1 cellular context compared by ENCODE assay signal in genomic region chr2:60512063-60512622, GRCh38.
TF ChIP-seq lines count a peak whose summit lies in the region.

No MANE protein-coding gene starts in this region.

TF ChIP-seq in H1, 55 proteins besides CTCF, POLR2A, EP300 and RAD21:
- TF ChIP-seq NANOG (IDR thresholded peaks at IDR 0.05; ENCODE audit: insufficient read depth, low read depth, low read length, poor library complexity, severe bottlenecking) (no peak), USF2 (IDR thresholded peaks at IDR 0.05; ENCODE audit: low read length) (no peak), PHF8 (conservative IDR thresholded peaks at IDR 0.05; ENCODE audit: low read depth, low read length) (no peak), RXRA (IDR thresholded peaks at IDR 0.05; ENCODE audit: insufficient read depth, low read depth, low read length) (no peak), TAF7 (optimal IDR thresholded peaks at IDR 0.05; ENCODE audit: borderline replicate concordance, low read depth, low read length) (no peak), RNF2 (IDR thresholded peaks at IDR 0.05; ENCODE audit: borderline replicate concordance, low read depth, low read length, missing control alignments, poor library complexity, severe bottlenecking) (no peak), GTF2F1 (IDR thresholded peaks at IDR 0.05; ENCODE audit: borderline replicate concordance, low read depth, low read length) (no peak), BRCA1 (IDR thresholded peaks at IDR 0.05; ENCODE audit: low read depth, low read length) (no peak), CHD1 (IDR thresholded peaks at IDR 0.05; ENCODE audit: low read depth, low read length) (no peak), FOSL1 (IDR thresholded peaks at IDR 0.05; ENCODE audit: insufficient read depth, low read depth, low read length) (no peak), HDAC6 (IDR thresholded peaks at IDR 0.05; ENCODE audit: low read depth, low read length) (no peak), SAP30 (IDR thresholded peaks at IDR 0.05; ENCODE audit: insufficient read depth, insufficient replicate concordance, low read length) (no peak), SP1 (IDR thresholded peaks at IDR 0.05; ENCODE audit: low read depth, low read length) (no peak), JUND (IDR thresholded peaks at IDR 0.05; ENCODE audit: low read length) (no peak), ATF3 (IDR thresholded peaks at IDR 0.05; ENCODE audit: insufficient read depth, low read depth, low read length) (no peak), JUN (IDR thresholded peaks at IDR 0.05; ENCODE audit: low read depth, low read length) (no peak)
